In the genomic region with DNA sequence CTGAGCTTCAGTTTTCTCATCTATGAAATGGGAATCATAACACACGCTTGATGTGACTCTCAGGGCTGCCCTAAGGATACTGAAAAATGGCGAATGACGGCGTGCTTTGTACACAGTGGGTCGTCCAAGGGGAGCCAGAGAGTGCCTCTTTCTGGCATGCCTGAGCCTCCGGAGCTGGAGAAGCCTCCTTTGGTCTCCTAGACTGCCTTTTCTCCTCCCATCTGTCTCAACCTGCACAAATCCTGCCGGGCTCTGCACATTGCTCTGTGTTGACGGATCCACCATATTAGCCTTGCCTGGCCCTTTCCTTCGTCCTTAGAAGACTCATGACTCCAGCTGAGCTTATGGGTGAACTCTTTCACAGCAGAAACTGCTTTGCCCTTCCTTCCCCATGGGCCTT, we compare ENCODE assay signal across 16 cellular contexts.
A peak's percentile ranks its signal among the peaks of the same experiment; 100 is the strongest.
DNase-seq lines count a peak whose midpoint lies in the region; ATAC-seq and TF ChIP-seq lines count a peak whose summit lies in the region.
"Had no signal": no experiment of that assay in that cellular context is flagged by ENCODE, and none has a peak within 500 bp of the region (broad histone marks: within the 10 kb centered on the region; RNA-seq: fewer than 3 reads in every experiment).

No MANE protein-coding gene starts in this region.

- in situ Hi-C loops in transverse colon (cut with MboI; ENCODE audit: low pct_ligation_motif_present in 1 of 4, low pct_unique_long_range_greater_than_20kb in 1 of 4, low sequenced_read_pairs in 3 of 4): no loop called here

- H3K4me3 ChIP-seq in BLaER1 (no peak overlapping the region), RWPE2 (ENCODE audit: severe bottlenecking) (no peak overlapping the region), rectal smooth muscle tissue (ENCODE audit: low read length) (no peak overlapping the region), transverse colon (no peak overlapping the region)
- H3K4me3 ChIP-seq: PC-9 had no signal

- DNase-seq in RWPE2 (ENCODE audit: low spot score) (no peak), epithelial cell of prostate (ENCODE audit: low read depth, low spot score) (no peak), dermis blood vessel endothelial cell (no peak), transverse colon (no peak)
- DNase-seq in stimulated activated CD8-positive, alpha-beta memory T cell treated with anti-CD3 and anti-CD28 coated beads, Interleukin-4, amount 100 ng/mL, for 48 hours: no peak
- DNase-seq: CD4-positive, alpha-beta memory T cell; Karpas-422; MM.1S; NCI-H1105 treated with DMSO at 0.1 percent for 48 hours; NCI-H187; NCI-H446; PC-9 had no signal

- H3K9me3 ChIP-seq in BLaER1: peaks cover 23% of the 10 kb centered on the region
- no peaks in the 10 kb centered on the region for H3K9me3 ChIP-seq in RWPE2 (ENCODE audit: severe bottlenecking)
- H3K9me3 ChIP-seq in transverse colon: no peaks in the 10 kb centered on the region

- ATAC-seq in RWPE2 (ENCODE audit: low read depth) (no peak), HG03520 (IDR thresholded peaks at IDR 0.05; ENCODE audit: unreplicated experiment) (no peak)
- ATAC-seq: Right ventricle myocardium inferior had no signal

- H3K27ac ChIP-seq in BLaER1 (peak overlapping the region; percentile 62; the same call in 1 of the 2 replicates), RWPE2 (ENCODE audit: poor library complexity, severe bottlenecking) (peak overlapping the region; percentile 38), epithelial cell of prostate (peak overlapping the region; percentile 55), rectal smooth muscle tissue (ENCODE audit: low read depth, low read length) (peak overlapping the region; percentile 65), transverse colon (peak overlapping the region in 1 of 4 donors; percentile 62)
- H3K27ac ChIP-seq: PC-9 had no signal

- no peaks in the 10 kb centered on the region for H3K27me3 ChIP-seq in BLaER1
- no peaks in the 10 kb centered on the region for H3K27me3 ChIP-seq in RWPE2 (ENCODE audit: insufficient read depth, poor library complexity, severe bottlenecking)
- H3K27me3 ChIP-seq in rectal smooth muscle tissue (ENCODE audit: control insufficient read depth, insufficient read depth, low read length): no peaks in the 10 kb centered on the region
- no peaks in the 10 kb centered on the region for H3K27me3 ChIP-seq in transverse colon

- H3K36me3 ChIP-seq in BLaER1 (peaks cover 9% of the 10 kb centered on the region; the same call in 1 of the 2 replicates), RWPE2 (ENCODE audit: low read depth) (no peaks in the 10 kb centered on the region), rectal smooth muscle tissue (ENCODE audit: control insufficient read depth, insufficient read depth, low read length) (no peaks in the 10 kb centered on the region), transverse colon (no peaks in the 10 kb centered on the region)

- WGBS in transverse colon (ENCODE audit: low coverage in 1 of 2), 2 donors: 83 to 95% methylated on average over 3 to 9 of the region's 9 CpGs

- H3K4me2 ChIP-seq in BLaER1: no peak overlapping the region
- H3K4me2 ChIP-seq: PC-9 had no signal

- TF ChIP-seq POLR2A in transverse colon (IDR thresholded peaks at IDR 0.05): no peak

- H3K4me1 ChIP-seq in BLaER1: peaks cover 29% of the 10 kb centered on the region
- H3K4me1 ChIP-seq in RWPE2 (ENCODE audit: insufficient read depth, poor library complexity, severe bottlenecking): peaks cover 14% of the 10 kb centered on the region
- peaks cover 6% of the 10 kb centered on the region for H3K4me1 ChIP-seq in rectal smooth muscle tissue (ENCODE audit: control insufficient read depth, insufficient read depth, low read length)
- peaks cover 0 to 20% (median 12%) of the 10 kb centered on the region in 4 donors for H3K4me1 ChIP-seq in transverse colon

- intact Hi-C loops in transverse colon (cut with DNase I; ENCODE audit: low total_unique reads): no loop called here

- TF ChIP-seq EP300 in transverse colon (IDR thresholded peaks at IDR 0.05; ENCODE audit: low read depth): no peak

- no peak overlapping the region for H3K9ac ChIP-seq in BLaER1
- no peak overlapping the region for H3K9ac ChIP-seq in rectal smooth muscle tissue (ENCODE audit: low read length)

- H4K20me1 ChIP-seq in BLaER1: no peaks in the 10 kb centered on the region

- TF ChIP-seq CTCF in RWPE2 (IDR thresholded peaks at IDR 0.05; ENCODE audit: poor library complexity, severe bottlenecking) (no peak), transverse colon (IDR thresholded peaks at IDR 0.05) (no peak)
